In the genomic region with DNA sequence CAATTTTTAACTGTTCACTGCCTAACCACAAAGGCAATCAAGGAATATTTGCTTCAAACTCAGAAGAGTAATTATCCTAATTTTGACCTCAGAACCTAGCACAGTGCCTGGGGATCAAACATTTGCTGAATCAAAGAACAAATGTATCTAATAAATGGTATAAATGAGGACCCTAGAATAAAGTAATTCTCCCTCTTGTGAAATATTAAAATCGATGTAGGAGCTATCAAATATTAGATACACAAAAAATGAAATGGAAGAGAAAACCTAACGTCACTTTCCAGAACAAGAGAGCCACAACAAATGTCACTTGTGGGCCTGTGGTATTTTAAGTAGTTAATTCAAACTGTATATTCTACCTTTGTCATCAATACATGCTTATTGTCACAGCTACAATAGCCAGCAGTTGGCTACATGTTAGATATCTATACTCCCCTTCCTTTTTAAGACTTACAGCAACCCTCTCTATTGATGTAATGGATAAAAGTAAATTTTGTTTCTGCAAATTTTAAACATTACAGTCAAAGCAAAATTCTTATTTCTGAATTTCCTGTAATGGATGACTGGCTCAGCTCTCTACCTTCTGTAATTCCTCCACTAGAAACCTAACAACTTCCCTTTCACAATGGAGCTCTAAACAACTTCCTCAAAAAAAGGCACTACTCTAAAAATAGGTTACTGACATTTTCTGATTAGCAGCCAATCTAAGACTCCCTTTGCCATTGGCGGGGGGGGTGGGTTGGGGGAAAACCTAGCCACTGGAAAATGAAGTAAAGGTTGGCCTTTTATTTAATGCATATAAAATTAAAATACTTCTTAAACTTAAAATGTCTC, we compare ENCODE assay signal across 12 cellular contexts. TPM values are rescaled to one million over a fixed set of nuclear protein-coding genes. Genes with fewer than 3 reads are reported as not detected.
A peak's percentile ranks its signal among the peaks of the same experiment; 100 is the strongest.
DNase-seq lines count a peak whose midpoint lies in the region; ATAC-seq, FAIRE-seq and TF ChIP-seq lines count a peak whose summit lies in the region.
"Had no signal": no experiment of that assay in that cellular context is flagged by ENCODE, and none has a peak within 500 bp of the region (broad histone marks: within the 10 kb centered on the region; RNA-seq: fewer than 3 reads in every experiment).

No MANE protein-coding gene starts in this region.

- no peak for TF ChIP-seq EP300 in ovary (IDR thresholded peaks at IDR 0.05)

- H3K9me3 ChIP-seq in pancreas (no peaks in the 10 kb centered on the region), ovary (no peaks in the 10 kb centered on the region)
- H3K9me3 ChIP-seq: right lobe of liver had no signal

- no peak for TF ChIP-seq CTCF in GM12865 (IDR thresholded peaks at IDR 0.05; ENCODE audit: insufficient read depth, low read depth, low read length, missing control alignments)
- no peak for TF ChIP-seq CTCF in pancreas (IDR thresholded peaks at IDR 0.05)
- no peak for TF ChIP-seq CTCF in ovary (IDR thresholded peaks at IDR 0.05)

- WGBS in pancreas, 2 donors: 58 to 63% methylated on average over 3 of the region's 3 CpGs
- 59 to 69% (median 61%) methylated on average over 3 of the region's 3 CpGs for WGBS in ovary, 3 donors

- no peak overlapping the region for H3K4me3 Mint-ChIP-seq in dendritic cell treated with granulocyte-macrophage colony-stimulating factor and Interleukin-4, amounts not matched to agents 40 ng/mL and 50 ng/mL, for 4 days

- H3K27me3 ChIP-seq in pancreas: no peaks in the 10 kb centered on the region
- no peaks in the 10 kb centered on the region for H3K27me3 ChIP-seq in ovary
- H3K27me3 ChIP-seq: right lobe of liver had no signal

- H3K36me3 ChIP-seq in pancreas: no peaks in the 10 kb centered on the region
- no peaks in the 10 kb centered on the region for H3K36me3 ChIP-seq in ovary

- TF ChIP-seq POLR2A in ovary (IDR thresholded peaks at IDR 0.05): no peak

- peak overlapping the region; percentile 70 for H3K27ac Mint-ChIP-seq in dendritic cell treated with granulocyte-macrophage colony-stimulating factor and Interleukin-4, amounts not matched to agents 40 ng/mL and 50 ng/mL, for 4 days

- no peaks in the 10 kb centered on the region for H3K9me3 Mint-ChIP-seq in dendritic cell treated with granulocyte-macrophage colony-stimulating factor and Interleukin-4, amounts not matched to agents 40 ng/mL and 50 ng/mL, for 4 days

- intact Hi-C loops in dendritic cell treated with granulocyte-macrophage colony-stimulating factor and Interleukin-4, amounts not matched to agents 40 ng/mL and 50 ng/mL, for 4 days (cut with micrococcal nuclease): no loop called here
- intact Hi-C loops in pancreas (cut with DNase I) (no loop called here), ovary (cut with DNase I) (no loop called here)

- no peaks in the 10 kb centered on the region for H3K27me3 Mint-ChIP-seq in dendritic cell treated with granulocyte-macrophage colony-stimulating factor and Interleukin-4, amounts not matched to agents 40 ng/mL and 50 ng/mL, for 4 days

- DNase-seq in GM12865 (ENCODE audit: low read depth) (peak; percentile 25), NOMO-1 (lab: John Stamatoyannopoulos, UW; ENCODE audit: unreplicated experiment in 2 of 2) (peak; percentile 86 to 95), pancreas (no peak), ovary (no peak), HPDE6-E6E7 (ENCODE audit: extremely low spot score) (no peak)
- DNase-seq in stimulated activated naive CD8-positive, alpha-beta T cell treated with anti-CD3 and anti-CD28 coated beads, Interleukin-15, Interleukin-2, amounts not matched to agents 100 U/mL and 50 U/mL, for 24 hours: no peak
- DNase-seq: DMS79 treated with DMSO at 0.1 percent for 48 hours, MM.1S, right lobe of liver had no signal

- ATAC-seq in pancreas (peak in 3 of 4 donors; percentile 37 to 64 (median 54)), GM21447 (IDR thresholded peaks at IDR 0.05; ENCODE audit: unreplicated experiment) (no peak)
- no peak for ATAC-seq in stimulated activated naive CD8-positive, alpha-beta T cell treated with anti-CD3 and anti-CD28 coated beads, Interleukin-15, Interleukin-2, amounts not matched to agents 100 U/mL and 50 U/mL, for 24 hours

- no peak overlapping the region for H3K4me3 ChIP-seq in GM12865 (ENCODE audit: low read depth, low read length)
- no peak overlapping the region for H3K4me3 ChIP-seq in pancreas
- no peak overlapping the region for H3K4me3 ChIP-seq in ovary
- H3K4me3 ChIP-seq: right lobe of liver had no signal

- peaks cover 55% of the 10 kb centered on the region for H3K4me1 Mint-ChIP-seq in dendritic cell treated with granulocyte-macrophage colony-stimulating factor and Interleukin-4, amounts not matched to agents 40 ng/mL and 50 ng/mL, for 4 days (ENCODE audit: low read depth)

- H3K4me1 ChIP-seq in pancreas (peaks cover 25 to 49% (median 36%) of the 10 kb centered on the region in 3 donors), ovary (ENCODE audit: insufficient read depth) (peaks cover 10% of the 10 kb centered on the region)

- FAIRE-seq in pancreas (lab: Jason Lieb, UNC): no peak
- FAIRE-seq: colon had no signal

- peaks cover 41% of the 10 kb centered on the region for H3K36me3 Mint-ChIP-seq in dendritic cell treated with granulocyte-macrophage colony-stimulating factor and Interleukin-4, amounts not matched to agents 40 ng/mL and 50 ng/mL, for 4 days (ENCODE audit: low read depth)

- H3K27ac ChIP-seq in pancreas (peak overlapping the region in 1 of 4 donors; percentile 31), ovary (no peak overlapping the region)
- H3K27ac ChIP-seq: right lobe of liver had no signal

RNA-seq across cellular contexts. Expression of a gene that starts 37.6 kb away (rescaled TPM):
- total RNA-seq in pancreas: 10 to 100 TPM; 35.5 to 75.8 (median 46.4) TPM
- 10 to 100 TPM; 16.9 to 21.1 TPM for polyA plus RNA-seq in pancreas
- 100 to 1,000 TPM in 5 of 7 donors, 10 to 100 TPM in 2; 61.6 to 125 (median 113) TPM for total RNA-seq in ovary
- 10 to 100 TPM; 36.3 to 66.3 TPM for polyA plus RNA-seq in ovary

Comparison
In these comparisons a context has a peak if more than half of its experiments do, and no peak if none do; other contexts are left out.
1. DNase-seq: peak in GM12865 (single experiment) and NOMO-1 (2 of 2); none in pancreas (0 of 6), ovary (0 of 5), HPDE6-E6E7 (single experiment) and stimulated activated naive CD8-positive, alpha-beta T cell treated with anti-CD3 and anti-CD28 coated beads, Interleukin-15, Interleukin-2, amounts not matched to agents 100 U/mL and 50 U/mL, for 24 hours (single experiment).
2. ATAC-seq: peak in pancreas (3 of 4); none in GM21447 (single experiment) and stimulated activated naive CD8-positive, alpha-beta T cell treated with anti-CD3 and anti-CD28 coated beads, Interleukin-15, Interleukin-2, amounts not matched to agents 100 U/mL and 50 U/mL, for 24 hours (single experiment).